In the genomic region with DNA sequence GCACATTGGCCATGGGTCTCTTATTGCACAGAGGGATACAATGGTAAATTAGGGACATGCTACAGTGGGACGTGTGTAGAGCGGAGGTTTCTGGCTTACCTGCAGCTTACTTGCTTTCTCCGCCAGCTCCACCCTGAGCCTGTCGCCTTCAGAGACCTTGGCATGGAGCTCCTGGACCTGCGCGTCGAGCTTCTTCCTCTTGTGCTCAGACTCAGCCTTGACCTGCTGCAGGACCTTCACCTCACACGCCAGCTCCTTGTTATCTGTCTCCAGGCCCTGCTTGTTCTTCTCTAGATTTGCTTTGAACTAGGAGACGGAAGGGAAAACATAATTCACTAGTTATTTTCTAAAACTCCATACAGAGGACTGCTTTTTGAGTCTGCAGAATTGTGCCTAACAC, we compare ENCODE assay signal across 24 cellular contexts.
A peak's percentile ranks its signal among the peaks of the same experiment; 100 is the strongest.
DNase-seq lines count a peak whose midpoint lies in the region; ATAC-seq, FAIRE-seq and TF ChIP-seq lines count a peak whose summit lies in the region.
"Had no signal": no experiment of that assay in that cellular context is flagged by ENCODE, and none has a peak within 500 bp of the region (broad histone marks: within the 10 kb centered on the region; RNA-seq: fewer than 3 reads in every experiment).

No MANE protein-coding gene starts in this region.

- H3K4me3 ChIP-seq in A549 (no peak overlapping the region), aorta (ENCODE audit: low read length in 2 of 2) (no peak overlapping the region), SJCRH30 (no peak overlapping the region), gastroesophageal sphincter (no peak overlapping the region)
- H3K4me3 ChIP-seq: BLaER1 had no signal

- H3K4me1 Mint-ChIP-seq in type B pancreatic cell (ENCODE audit: unreplicated experiment) = peaks cover 2% of the 10 kb centered on the region
- H3K4me1 Mint-ChIP-seq: CD14-positive monocyte; CD4-positive, alpha-beta memory T cell; CD4-positive, CD25-positive, alpha-beta regulatory T cell; CD8-positive, alpha-beta memory T cell had no signal

- TF ChIP-seq POLR2A in A549 (IDR thresholded peaks at IDR 0.05; ENCODE audit: low read length) (no peak), gastroesophageal sphincter (IDR thresholded peaks at IDR 0.05) (no peak)

- ATAC-seq in A549 (no peak), aorta (ENCODE audit: low FRiP score) (no peak), gastroesophageal sphincter (no peak)

- no peak overlapping the region for H3K4me2 ChIP-seq in A549
- H3K4me2 ChIP-seq: BLaER1 had no signal

- WGBS in A549 (ENCODE audit: missing lambda C conversion rate) = 90% methylated on average over 9 of the region's 9 CpGs
- WGBS in aorta, 2 donors = 82 to 83% methylated on average over 9 of the region's 9 CpGs
- WGBS in gastroesophageal sphincter (ENCODE audit: low coverage in 1 of 2), 2 donors = 86 to 100% methylated on average over 4 to 9 of the region's 9 CpGs

- no peaks in the 10 kb centered on the region for H3K9me3 Mint-ChIP-seq in type B pancreatic cell
- H3K9me3 Mint-ChIP-seq: CD4-positive, CD25-positive, alpha-beta regulatory T cell had no signal

- H3K27me3 ChIP-seq in aorta (ENCODE audit: control insufficient read depth in 1 of 2, insufficient read depth in 2 of 2, low read length in 1 of 2) (no peaks in the 10 kb centered on the region), SJCRH30 (no peaks in the 10 kb centered on the region), gastroesophageal sphincter (no peaks in the 10 kb centered on the region)
- H3K27me3 ChIP-seq: BE2C, BLaER1 had no signal

- H3K27ac ChIP-seq in A549 = no peak overlapping the region
- H3K27ac ChIP-seq in aorta (ENCODE audit: low read depth in 1 of 2, low read length in 2 of 2) = peak overlapping the region in 1 of 2 donors; percentile 8
- H3K27ac ChIP-seq in SJCRH30 = no peak overlapping the region
- no peak overlapping the region for H3K27ac ChIP-seq in gastroesophageal sphincter
- H3K27ac ChIP-seq: 22Rv1, BLaER1 had no signal

- no peak for TF ChIP-seq RAD21 in A549 (conservative IDR thresholded peaks at IDR 0.05 in 1 of 2, IDR thresholded peaks at IDR 0.05 in 1 of 2)

- POLR2A ChIA-PET in A549 (lab: Yijun Ruan, JAX) = no interaction called here

- intact Hi-C loops in aorta (cut with DNase I) = no loop called here

- H3K4me3 Mint-ChIP-seq in type B pancreatic cell = no peak overlapping the region
- H3K4me3 Mint-ChIP-seq: CD14-positive monocyte; CD4-positive, alpha-beta memory T cell; CD4-positive, CD25-positive, alpha-beta regulatory T cell; CD8-positive, alpha-beta memory T cell had no signal

- FAIRE-seq in A549 (lab: Jason Lieb, UNC) = peak; percentile 43
- FAIRE-seq: G401.6, GM12891, GM19239 had no signal

- peaks cover 21% of the 10 kb centered on the region for H3K36me3 Mint-ChIP-seq in type B pancreatic cell
- H3K36me3 Mint-ChIP-seq: CD14-positive monocyte; CD4-positive, CD25-positive, alpha-beta regulatory T cell; CD8-positive, alpha-beta memory T cell had no signal

- H3K4me1 ChIP-seq in A549 (no peaks in the 10 kb centered on the region), aorta (ENCODE audit: control insufficient read depth in 1 of 2, insufficient read depth in 2 of 2, low read length in 2 of 2) (no peaks in the 10 kb centered on the region), SJCRH30 (no peaks in the 10 kb centered on the region), gastroesophageal sphincter (no peaks in the 10 kb centered on the region)
- H3K4me1 ChIP-seq: BE2C, BLaER1 had no signal

- H3K9me3 ChIP-seq in A549 = no peaks in the 10 kb centered on the region
- H3K9me3 ChIP-seq in aorta (ENCODE audit: control insufficient read depth, low read length) = no peaks in the 10 kb centered on the region
- no peaks in the 10 kb centered on the region for H3K9me3 ChIP-seq in SJCRH30 (replicated peaks)
- no peaks in the 10 kb centered on the region for H3K9me3 ChIP-seq in gastroesophageal sphincter
- H3K9me3 ChIP-seq: BE2C, BLaER1 had no signal

- no peak for TF ChIP-seq EP300 in A549 (IDR thresholded peaks at IDR 0.05)
- TF ChIP-seq EP300 in gastroesophageal sphincter (IDR thresholded peaks at IDR 0.05) = no peak

- DNase-seq in A549 (ENCODE audit: low read depth in 1 of 2, low spot score in 1 of 2) (no peak), islet precursor cell (peak; percentile 22), type B pancreatic cell (ENCODE audit: extremely low spot score, unreplicated experiment) (peak; percentile 37), aorta (peak; percentile 28 to 44), SJCRH30 (no peak), DMS53 (lab: John Stamatoyannopoulos, UW) (no peak)
- DNase-seq: ACHN; BE2C; C1 segment of cervical spinal cord; CD4-positive, alpha-beta memory T cell; CD8-positive, alpha-beta memory T cell; COR-L47; DMS 273 treated with DMSO at 0.1 percent for 48 hours; DMS153; DMS79 treated with DMSO at 0.1 percent for 48 hours; GF-D8 had no signal

- no peak overlapping the region for H3K27ac Mint-ChIP-seq in type B pancreatic cell
- H3K27ac Mint-ChIP-seq: CD14-positive monocyte; CD4-positive, alpha-beta memory T cell; CD4-positive, CD25-positive, alpha-beta regulatory T cell; CD8-positive, alpha-beta memory T cell had no signal

- CTCF ChIA-PET in A549 (lab: Yijun Ruan, JAX) = interaction anchor here (0.6 kb wide), 1 partner anchor 54 kb away, joined by 3 read pairs; no protein-coding TSS in a partner anchor

- H3K27me3 Mint-ChIP-seq in type B pancreatic cell = no peaks in the 10 kb centered on the region
- H3K27me3 Mint-ChIP-seq: CD4-positive, alpha-beta memory T cell; CD4-positive, CD25-positive, alpha-beta regulatory T cell had no signal

- H3K36me3 ChIP-seq in aorta (ENCODE audit: control insufficient read depth in 1 of 2, insufficient read depth in 2 of 2, low read length in 1 of 2) = peaks cover 2 to 28% of the 10 kb centered on the region in 2 donors
- peaks cover 12% of the 10 kb centered on the region; the same call in 1 of the 2 replicates for H3K36me3 ChIP-seq in SJCRH30
- peaks cover 0 to 66% of the 10 kb centered on the region in 2 donors for H3K36me3 ChIP-seq in gastroesophageal sphincter

- TF ChIP-seq CTCF in A549 (IDR thresholded peaks at IDR 0.05) (no peak), type B pancreatic cell (conservative IDR thresholded peaks at IDR 0.05) (no peak), gastroesophageal sphincter (IDR thresholded peaks at IDR 0.05) (no peak)

TF ChIP-seq in A549, 52 proteins besides CTCF, POLR2A, EP300 and RAD21:
- TF ChIP-seq, protein P1, sequence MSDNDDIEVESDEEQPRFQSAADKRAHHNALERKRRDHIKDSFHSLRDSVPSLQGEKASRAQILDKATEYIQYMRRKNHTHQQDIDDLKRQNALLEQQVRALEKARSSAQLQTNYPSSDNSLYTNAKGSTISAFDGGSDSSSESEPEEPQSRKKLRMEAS (IDR thresholded peaks at IDR 0.05) = no peak
- TF ChIP-seq CBX2 (IDR thresholded peaks at IDR 0.05; ENCODE audit: borderline replicate concordance, low read depth) (no peak), BHLHE40 (IDR thresholded peaks at IDR 0.05; ENCODE audit: low read depth, low read length) (no peak), NFE2L2 (conservative IDR thresholded peaks at IDR 0.05; ENCODE audit: low read length) (no peak), EHF (CRISPR knock-in tag; IDR thresholded peaks at IDR 0.05) (no peak), HOXB5 (CRISPR knock-in tag; IDR thresholded peaks at IDR 0.05) (no peak), CBX8 (IDR thresholded peaks at IDR 0.05) (no peak), FOSL2 (IDR thresholded peaks at IDR 0.05) (no peak), FOSL2 (CRISPR knock-in tag; IDR thresholded peaks at IDR 0.05) (no peak)

Comparison
In these comparisons a context has a peak if more than half of its experiments do, and no peak if none do; other contexts are left out.
1. DNase-seq: peak in islet precursor cell (single experiment), type B pancreatic cell (single experiment) and aorta (2 of 2); none in A549 (0 of 2), SJCRH30 (0 of 2) and DMS53 (single experiment).